ENCODE assay signal across 19 cellular contexts in genomic region chr11:2555891-2556290, GRCh38.
"Had no signal": no experiment of that assay in that cellular context is flagged by ENCODE, and none has a peak within 500 bp of the region (broad histone marks: within the 10 kb centered on the region; RNA-seq: fewer than 3 reads in every experiment).

No MANE protein-coding gene starts in this region.

- H3K36me3 ChIP-seq: lower lobe of right lung, tibial nerve had no signal

- H3K4me3 ChIP-seq: body of pancreas, lower lobe of right lung, psoas muscle, tibial nerve had no signal

- H3K4me1 ChIP-seq: body of pancreas, psoas muscle, tibial nerve had no signal

- DNase-seq: activated CD4-positive, alpha-beta T cell treated with anti-CD3 and anti-CD28 coated beads for 1 hour; activated CD8-positive, alpha-beta memory T cell treated with anti-CD3 and anti-CD28 coated beads for 24 hours; amygdala; effector memory CD8-positive, alpha-beta T cell; midbrain; stimulated activated CD4-positive, alpha-beta T cell treated with anti-CD3 and anti-CD28 coated beads, Interleukin-12 subunit alpha, Interleukin-12 subunit beta, amount 100 ng/mL, for 4 hours; stimulated activated CD4-positive, alpha-beta T cell treated with anti-CD3 and anti-CD28 coated beads, Interleukin-1b, Interleukin-23, amount 100 ng/mL, for 48 hours; stimulated activated CD8-positive, alpha-beta memory T cell treated with anti-CD3 and anti-CD28 coated beads, Interleukin-4, amount 100 ng/mL, for 48 hours; stimulated activated naive CD4-positive, alpha-beta T cell treated with Interleukin-2 at 50 U/mL for 16 hours; SW 1271; T-helper 2 cell had no signal

- H3K9me3 ChIP-seq: body of pancreas, lower lobe of right lung, psoas muscle, tibial nerve had no signal

- H3K9me3 Mint-ChIP-seq: activated naive CD8-positive, alpha-beta T cell treated with anti-CD3 and anti-CD28 coated beads, Interleukin-2, amount 10 ng/mL, durations not matched to agents 7 days and 5 days; effector memory CD8-positive, alpha-beta T cell had no signal

- H3K4me3 Mint-ChIP-seq: activated naive CD8-positive, alpha-beta T cell treated with anti-CD3 and anti-CD28 coated beads, Interleukin-2, amount 10 ng/mL, durations not matched to agents 7 days and 5 days; effector memory CD8-positive, alpha-beta T cell; neural crest cell had no signal

- H3K27ac ChIP-seq: body of pancreas, lower lobe of right lung, psoas muscle, tibial nerve, VCaP had no signal

- H3K36me3 Mint-ChIP-seq: activated naive CD8-positive, alpha-beta T cell treated with anti-CD3 and anti-CD28 coated beads, Interleukin-2, amount 10 ng/mL, durations not matched to agents 7 days and 5 days had no signal

- ATAC-seq: body of pancreas; effector memory CD8-positive, alpha-beta T cell; left colon; lower lobe of right lung; psoas muscle had no signal

- H3K27ac Mint-ChIP-seq: activated naive CD8-positive, alpha-beta T cell treated with anti-CD3 and anti-CD28 coated beads, Interleukin-2, amount 10 ng/mL, durations not matched to agents 7 days and 5 days had no signal

- H3K27me3 Mint-ChIP-seq: activated naive CD8-positive, alpha-beta T cell treated with anti-CD3 and anti-CD28 coated beads, Interleukin-2, amount 10 ng/mL, durations not matched to agents 7 days and 5 days had no signal
